1 cellular context compared by ENCODE assay signal in the genomic region with DNA sequence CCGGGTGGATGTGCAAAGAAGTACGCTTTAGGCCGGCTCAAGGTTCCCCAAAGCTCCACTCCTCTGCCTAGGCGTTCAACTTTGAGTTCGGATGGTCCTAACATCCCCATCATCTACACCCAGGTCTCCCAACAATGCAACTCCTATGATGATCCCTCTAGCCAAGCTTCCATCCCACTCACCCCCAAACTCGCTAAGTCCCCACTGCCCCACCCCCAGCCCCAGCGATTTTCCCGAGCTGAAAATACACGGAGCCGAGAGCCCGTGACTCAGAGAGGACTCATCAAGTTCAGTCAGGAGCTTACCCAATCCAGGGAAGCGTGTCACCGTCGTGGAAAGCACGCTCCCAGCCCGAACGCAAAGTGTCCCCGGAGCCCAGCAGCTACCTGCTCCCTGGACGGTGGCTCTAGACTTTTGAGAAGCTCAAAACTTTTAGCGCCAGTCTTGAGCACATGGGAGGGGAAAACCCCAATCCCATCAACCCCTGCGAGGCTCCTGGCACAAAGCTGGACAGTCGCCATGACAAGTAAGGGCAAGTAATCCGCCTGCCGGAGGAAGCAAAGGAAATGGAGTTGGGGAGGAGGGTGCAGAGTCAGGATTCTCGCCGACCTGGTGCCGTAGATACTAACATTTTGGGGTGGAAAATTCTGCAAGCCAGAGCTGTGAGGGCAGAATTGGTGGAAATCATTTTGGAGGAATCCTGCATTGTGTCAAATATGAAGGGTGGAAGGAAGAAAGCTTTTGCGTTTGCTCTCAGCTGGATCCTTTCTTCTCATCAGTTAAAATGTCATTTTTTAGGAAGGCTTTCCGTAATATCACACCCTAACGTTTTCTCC.
TF ChIP-seq lines count a peak whose summit lies in the region.

TSS of gene TP53 (minus strand) at position 419 of the 836 bp plus-strand sequence. CDS start 10,896 bp downstream, outside the sequence.

TF ChIP-seq in HepG2, 621 proteins besides CTCF, POLR2A, EP300 and RAD21 (continued from another document):
- TF ChIP-seq TFDP2 (CRISPR knock-in tag; IDR thresholded peaks at IDR 0.05) (peak; percentile 91), MEIS2 (CRISPR knock-in tag; IDR thresholded peaks at IDR 0.05) (no peak; the same call in 1 of the 2 replicates), ZNF644 (CRISPR knock-in tag; IDR thresholded peaks at IDR 0.05; ENCODE audit: low read depth) (no peak), RXRA (CRISPR knock-in tag; IDR thresholded peaks at IDR 0.05) (0 out of 2 replicates have a peak, but pooled peaks have one; percentile 40), NCOR1 (IDR thresholded peaks at IDR 0.05; ENCODE audit: borderline replicate concordance, low read length) (no peak), THAP11 (CRISPR knock-in tag; IDR thresholded peaks at IDR 0.05) (peak; percentile 93), CSRNP1 (CRISPR knock-in tag; IDR thresholded peaks at IDR 0.05) (0 out of 2 replicates have a peak, but pooled peaks have one; percentile 25), IKZF5 (CRISPR knock-in tag; IDR thresholded peaks at IDR 0.05) (peak; percentile 46; the same call in 1 of the 2 replicates), ZMYM3 (CRISPR knock-in tag; IDR thresholded peaks at IDR 0.05) (no peak), ZBTB33 (CRISPR knock-in tag; IDR thresholded peaks at IDR 0.05) (no peak; the same call in 1 of the 2 replicates), SP1 (IDR thresholded peaks at IDR 0.05) (no peak), SP1 (CRISPR knock-in tag; IDR thresholded peaks at IDR 0.05) (0 out of 2 replicates have a peak, but pooled peaks have one; percentile 44), MTERF4 (CRISPR knock-in tag; IDR thresholded peaks at IDR 0.05) (no peak; the same call in 1 of the 2 replicates), GATAD2A (CRISPR knock-in tag; IDR thresholded peaks at IDR 0.05) (peak; percentile 36; the same call in 1 of the 2 replicates)
TF ChIP-seq in HepG2: peak in this region for 164.
